Comparison of ENCODE assay signal across 8 cellular contexts in genomic region chr3:13414040-13414729, GRCh38. TPM values are rescaled to one million over a fixed set of nuclear protein-coding genes. Genes with fewer than 3 reads are reported as not detected.
DNase-seq lines count a peak whose midpoint lies in the region; ATAC-seq, FAIRE-seq and TF ChIP-seq lines count a peak whose summit lies in the region.

No MANE protein-coding gene starts in this region.

- no peak overlapping the region for H2AFZ ChIP-seq in Loucy (ENCODE audit: low read length)

- peak overlapping the region; percentile 44 for H3K4me3 ChIP-seq in GM12875 (ENCODE audit: low read depth, low read length)
- H3K4me3 ChIP-seq in Loucy (ENCODE audit: low read length, poor library complexity, severe bottlenecking) = peak overlapping the region; percentile 80
- no peak overlapping the region for H3K4me3 ChIP-seq in left ventricle myocardium inferior
- no peak overlapping the region for H3K4me3 ChIP-seq in WERI-Rb-1 (ENCODE audit: low read depth, low read length)

- H3K27me3 ChIP-seq in Loucy (ENCODE audit: insufficient read depth, low read length, poor library complexity, severe bottlenecking) (no peaks in the 10 kb centered on the region), left ventricle myocardium inferior (ENCODE audit: low read depth) (peaks cover 28% of the 10 kb centered on the region), WERI-Rb-1 (ENCODE audit: insufficient read depth, low read depth, severe bottlenecking) (no peaks in the 10 kb centered on the region)

- H3K9ac ChIP-seq in Loucy (ENCODE audit: low read depth, low read length, poor library complexity, severe bottlenecking) = peak overlapping the region; percentile 72

- H3K36me3 ChIP-seq in Loucy (ENCODE audit: insufficient read depth, low read length) (peaks cover 1% of the 10 kb centered on the region; the same call in 1 of the 2 replicates), left ventricle myocardium inferior (no peaks in the 10 kb centered on the region), WERI-Rb-1 (peaks cover 26% of the 10 kb centered on the region)

- FAIRE-seq in RCC 7860 (lab: Jason Lieb, UNC) = no peak

- peak; percentile 89 for ATAC-seq in GM21825 (IDR thresholded peaks at IDR 0.05; ENCODE audit: unreplicated experiment)

- DNase-seq in activated CD8-positive, alpha-beta memory T cell treated with anti-CD3 and anti-CD28 coated beads for 1 hour (ENCODE audit: extremely low read depth in 1 of 2, low read depth in 1 of 2) = peak; percentile 40 to 49
- peak; percentile 42 for DNase-seq in left ventricle myocardium inferior
- peak; percentile 55 for DNase-seq in stimulated activated CD8-positive, alpha-beta memory T cell treated with anti-CD3 and anti-CD28 coated beads, Interleukin-4, amount 100 ng/mL, for 24 hours (ENCODE audit: low read depth)
- DNase-seq in WERI-Rb-1 = no peak
- DNase-seq in RCC 7860 (ENCODE audit: low spot score) = no peak

- intact Hi-C loops in left ventricle myocardium inferior (cut with micrococcal nuclease) = no loop called here

- no peaks in the 10 kb centered on the region for H3K9me2 ChIP-seq in Loucy (replicated peaks; ENCODE audit: low read depth, low read length)

- no peaks in the 10 kb centered on the region for H3F3A ChIP-seq in Loucy (ENCODE audit: low read depth)

- H4K20me1 ChIP-seq in Loucy (ENCODE audit: insufficient read depth, low read length, poor library complexity, severe bottlenecking) = peaks cover 53% of the 10 kb centered on the region

- H3K9me3 ChIP-seq in Loucy (ENCODE audit: insufficient read depth, low read depth, low read length) = no peaks in the 10 kb centered on the region
- no peaks in the 10 kb centered on the region for H3K9me3 ChIP-seq in left ventricle myocardium inferior (replicated peaks)
- H3K9me3 ChIP-seq in WERI-Rb-1 (ENCODE audit: severe bottlenecking) = peaks cover under 1% of the 10 kb centered on the region

- peak overlapping the region; percentile 90 for H3K4me2 ChIP-seq in Loucy (ENCODE audit: low read depth, low read length, poor library complexity, severe bottlenecking)

- no peak for TF ChIP-seq CTCF in GM12875 (IDR thresholded peaks at IDR 0.05; ENCODE audit: borderline replicate concordance, insufficient read depth, low read depth, low read length)
- no peak for TF ChIP-seq CTCF in Loucy (conservative IDR thresholded peaks at IDR 0.05; ENCODE audit: low read length)
- no peak for TF ChIP-seq CTCF in left ventricle myocardium inferior (IDR thresholded peaks at IDR 0.05; ENCODE audit: borderline replicate concordance)
- TF ChIP-seq CTCF in WERI-Rb-1 (IDR thresholded peaks at IDR 0.05; ENCODE audit: low read depth, low read length) = no peak

- H3K4me1 ChIP-seq in Loucy (ENCODE audit: insufficient read depth, low read length, poor library complexity, severe bottlenecking) (peaks cover 57% of the 10 kb centered on the region), left ventricle myocardium inferior (peaks cover 3% of the 10 kb centered on the region)

- no peak overlapping the region for H3K27ac ChIP-seq in left ventricle myocardium inferior (replicated peaks)
- H3K27ac ChIP-seq in WERI-Rb-1 = no peak overlapping the region

- H3K79me2 ChIP-seq in Loucy (ENCODE audit: insufficient read depth, low read length) = peaks cover 96% of the 10 kb centered on the region

RNA-seq across cellular contexts. Expression of gene NUP210, which starts 5.9 kb away (rescaled TPM):
- 2.8 TPM for total RNA-seq in left ventricle myocardium inferior

Comparison
In these comparisons a context has a peak if more than half of its experiments do, and no peak if none do; other contexts are left out.
1. H3K4me3 ChIP-seq: peak in GM12875 (single experiment) and Loucy (single experiment); none in left ventricle myocardium inferior (single experiment) and WERI-Rb-1 (single experiment).
2. DNase-seq: peak in activated CD8-positive, alpha-beta memory T cell treated with anti-CD3 and anti-CD28 coated beads for 1 hour (2 of 2), left ventricle myocardium inferior (single experiment) and stimulated activated CD8-positive, alpha-beta memory T cell treated with anti-CD3 and anti-CD28 coated beads, Interleukin-4, amount 100 ng/mL, for 24 hours (single experiment); none in WERI-Rb-1 (single experiment) and RCC 7860 (single experiment).